21 cellular contexts compared by ENCODE assay signal in genomic region chr3:5047764-5048163, GRCh38.
"Had no signal": no experiment of that assay in that cellular context is flagged by ENCODE, and none has a peak within 500 bp of the region (broad histone marks: within the 10 kb centered on the region; RNA-seq: fewer than 3 reads in every experiment).

No MANE protein-coding gene starts in this region.

- ATAC-seq: activated CD4-positive, alpha-beta T cell treated with anti-CD3 and anti-CD28 coated beads for 36 hours; activated CD8-positive, alpha-beta T cell treated with anti-CD3 and anti-CD28 coated beads for 36 hours; activated T-cell treated with anti-CD3 and anti-CD28 coated beads, Interleukin-2, amount 50 U/mL, for 72 hours had no signal

- H3K27ac ChIP-seq: brain microvascular endothelial cell, cardiac muscle cell, Peyer's patch, RWPE1, SJCRH30, VCaP had no signal

- H3K4me3 ChIP-seq: cardiac muscle cell, Peyer's patch, SJCRH30 had no signal

- H3K9me3 ChIP-seq: Peyer's patch, SJCRH30, SK-N-SH had no signal

- H3K4me1 ChIP-seq: Peyer's patch had no signal

- DNase-seq: activated CD4-positive, alpha-beta T cell treated with anti-CD3 and anti-CD28 coated beads for 36 hours; activated CD4-positive, alpha-beta T cell treated with anti-CD3 and anti-CD28 coated beads, Interleukin-2, amount 50 U/mL, for 1 hour; activated CD8-positive, alpha-beta memory T cell treated with anti-CD3 and anti-CD28 coated beads, Interleukin-2, amount 50 U/mL, for 4 hours; activated CD8-positive, alpha-beta T cell treated with anti-CD3 and anti-CD28 coated beads for 36 hours; activated gamma-delta T cell treated with Interleukin-2 at 50 U/mL for 16 hours; activated naive CD4-positive, alpha-beta T cell treated with anti-CD3 and anti-CD28 coated beads, Interleukin-2, amount 10 ng/mL, durations not matched to agents 7 days and 5 days; activated naive CD8-positive, alpha-beta T cell treated with anti-CD3 and anti-CD28 coated beads for 36 hours; activated T-cell treated with anti-CD3 and anti-CD28 coated beads, Interleukin-2, amount 50 U/mL, for 72 hours; brain microvascular endothelial cell; KG1; NCI-H1436 treated with DMSO at 0.1 percent for 48 hours; NCI-H187; NCI-H2107; Peyer's patch; Right ventricle myocardium superior; SJCRH30; SK-N-SH; T-helper 1 cell had no signal

- H3K9ac ChIP-seq: SK-N-SH had no signal

- H3K27me3 ChIP-seq: brain microvascular endothelial cell, cardiac muscle cell, Peyer's patch, SJCRH30 had no signal

- H3K36me3 ChIP-seq: brain microvascular endothelial cell, cardiac muscle cell, Peyer's patch, SJCRH30 had no signal

- H3K4me2 ChIP-seq: SK-N-SH had no signal
